ENCODE assay signal across 9 cellular contexts in the genomic region with DNA sequence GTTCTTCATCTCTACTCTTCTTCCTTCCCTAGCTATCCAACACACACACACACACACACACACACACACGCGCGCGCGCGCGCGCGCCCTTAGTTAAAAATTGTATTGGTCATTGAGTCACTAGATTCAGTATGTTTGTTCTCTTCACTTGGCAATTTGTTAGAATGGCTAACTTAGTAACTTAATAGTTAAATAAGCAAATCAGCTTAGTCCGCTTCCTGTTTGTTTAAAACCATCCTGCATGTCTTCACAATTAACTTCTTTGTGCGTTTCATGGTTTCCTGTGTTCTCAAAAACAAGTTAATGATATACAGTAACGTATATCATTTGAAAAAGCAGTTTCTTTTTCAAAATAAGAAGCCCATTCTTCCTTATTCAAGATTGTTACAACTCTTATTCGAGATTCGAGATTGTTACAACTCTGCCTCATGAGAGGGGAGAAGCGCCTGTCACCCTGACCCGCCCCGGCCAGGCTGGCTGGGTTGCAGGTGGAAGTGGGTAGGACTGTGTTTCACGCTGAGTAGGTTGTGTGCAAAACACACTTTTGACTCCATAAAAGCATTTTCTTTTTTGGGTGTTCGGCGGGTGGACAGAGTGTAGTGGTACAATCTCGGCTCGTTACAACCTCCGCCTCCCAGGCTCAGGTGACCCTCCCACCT. TPM values are rescaled to one million over a fixed set of nuclear protein-coding genes. Genes with fewer than 3 reads are reported as not detected.
DNase-seq lines count a peak whose midpoint lies in the region; ATAC-seq and TF ChIP-seq lines count a peak whose summit lies in the region.
"Had no signal": no experiment of that assay in that cellular context is flagged by ENCODE, and none has a peak within 500 bp of the region (broad histone marks: within the 10 kb centered on the region; RNA-seq: fewer than 3 reads in every experiment).

No MANE protein-coding gene starts in this region.

- no peak overlapping the region for H3K9ac ChIP-seq in smooth muscle cell (ENCODE audit: low read depth)

- H3K79me2 ChIP-seq in hepatocyte, result no peaks in the 10 kb centered on the region
- no peaks in the 10 kb centered on the region for H3K79me2 ChIP-seq in smooth muscle cell (ENCODE audit: low read depth)

- no peaks in the 10 kb centered on the region for H3K9me2 ChIP-seq in hepatocyte (replicated peaks; ENCODE audit: insufficient read depth)

- peaks cover 9% of the 10 kb centered on the region for H3K36me3 ChIP-seq in effector memory CD4-positive, alpha-beta T cell (ENCODE audit: control insufficient read depth, insufficient read depth, low read length)
- H3K36me3 ChIP-seq in hepatocyte (replicated peaks; ENCODE audit: insufficient read depth, low read depth) (no peaks in the 10 kb centered on the region), smooth muscle cell (ENCODE audit: low read depth) (no peaks in the 10 kb centered on the region)
- H3K36me3 ChIP-seq: neutrophil had no signal

- POLR2A ChIA-PET in T-cell (lab: Charles Lee), result interaction anchor here in 1 of 2 donors (0.6 to 1.0 kb wide), 2 partner anchors 33 to 50 kb away, joined by 3 to 5 read pairs; no protein-coding TSS in a partner anchor

- H3K4me1 Mint-ChIP-seq in T-cell, result peaks cover 21 to 39% (median 30%) of the 10 kb centered on the region in 3 donors

- no peak for TF ChIP-seq CTCF in hepatocyte (IDR thresholded peaks at IDR 0.05; ENCODE audit: poor library complexity)
- TF ChIP-seq CTCF in smooth muscle cell (IDR thresholded peaks at IDR 0.05; ENCODE audit: borderline replicate concordance, insufficient read depth, poor library complexity, severe bottlenecking), result no peak

- peaks cover 19% of the 10 kb centered on the region for H3K4me1 ChIP-seq in effector memory CD4-positive, alpha-beta T cell (ENCODE audit: control insufficient read depth, insufficient read depth, low read length, poor library complexity, severe bottlenecking)
- H3K4me1 ChIP-seq in hepatocyte (ENCODE audit: insufficient read depth) (no peaks in the 10 kb centered on the region), smooth muscle cell (ENCODE audit: low read depth) (peaks cover 3% of the 10 kb centered on the region)

- H3K4me2 ChIP-seq in hepatocyte, result no peak overlapping the region
- H3K4me2 ChIP-seq in smooth muscle cell, result no peak overlapping the region

- H3K27ac ChIP-seq in effector memory CD4-positive, alpha-beta T cell (ENCODE audit: insufficient read depth, low read length, poor library complexity, severe bottlenecking), result peak overlapping the region; percentile 47
- H3K27ac ChIP-seq in hepatocyte (no peak overlapping the region), smooth muscle cell (ENCODE audit: low read depth) (no peak overlapping the region)
- H3K27ac ChIP-seq: neutrophil had no signal

- WGBS in hepatocyte (ENCODE audit: low lambda C conversion rate, missing lambda C conversion rate), result 87% methylated on average over 23 of the region's 23 CpGs
- 97% methylated on average over 23 of the region's 23 CpGs for WGBS in smooth muscle cell (ENCODE audit: low lambda C conversion rate)

- peaks cover 2% of the 10 kb centered on the region for H3K36me3 Mint-ChIP-seq in T-cell

- H4K20me1 ChIP-seq in hepatocyte (ENCODE audit: insufficient read depth, poor library complexity, severe bottlenecking) (no peaks in the 10 kb centered on the region), smooth muscle cell (ENCODE audit: low read depth) (no peaks in the 10 kb centered on the region)

- ATAC-seq in T-cell (replicated peaks in 1 of 4), result peak; percentile 79 to 90 (median 88)
- ATAC-seq in GM21723 (IDR thresholded peaks at IDR 0.05; ENCODE audit: unreplicated experiment), result no peak
- no peak for ATAC-seq in HG03469 (IDR thresholded peaks at IDR 0.05; ENCODE audit: unreplicated experiment)

- H3K27me3 Mint-ChIP-seq in T-cell, result no peaks in the 10 kb centered on the region

- no peak overlapping the region for H2AFZ ChIP-seq in hepatocyte
- no peak overlapping the region for H2AFZ ChIP-seq in smooth muscle cell (ENCODE audit: low read depth)

- H3K27me3 ChIP-seq in effector memory CD4-positive, alpha-beta T cell (replicated peaks; ENCODE audit: control insufficient read depth, insufficient read depth, low read length, poor library complexity, severe bottlenecking), result no peaks in the 10 kb centered on the region
- H3K27me3 ChIP-seq in hepatocyte (no peaks in the 10 kb centered on the region), smooth muscle cell (ENCODE audit: low read depth) (no peaks in the 10 kb centered on the region)
- H3K27me3 ChIP-seq: neutrophil had no signal

- H3K27ac Mint-ChIP-seq in T-cell, result peak overlapping the region; percentile 97 to 100

- H3K4me3 Mint-ChIP-seq in T-cell, result peak overlapping the region; percentile 67 to 70 (median 69)

- peak overlapping the region; percentile 19 for H3K4me3 ChIP-seq in effector memory CD4-positive, alpha-beta T cell (ENCODE audit: insufficient read depth, low read depth, low read length, poor library complexity, severe bottlenecking)
- H3K4me3 ChIP-seq in hepatocyte (no peak overlapping the region), smooth muscle cell (no peak overlapping the region)

- CTCF ChIA-PET in T-cell (lab: Charles Lee), result interaction anchor here (0.6 to 1.4 kb wide), 5 partner anchors 28 to 52 kb away, joined by 3 to 7 read pairs (median 3); partner anchors contain the start of gene ANKRD39 (in 1 of the 2)

- H3F3A ChIP-seq in smooth muscle cell (ENCODE audit: low read depth), result no peaks in the 10 kb centered on the region

- H3K9me3 ChIP-seq in effector memory CD4-positive, alpha-beta T cell (ENCODE audit: control insufficient read depth, low read length), result no peaks in the 10 kb centered on the region
- H3K9me3 ChIP-seq in hepatocyte (ENCODE audit: low read depth) (no peaks in the 10 kb centered on the region), smooth muscle cell (replicated peaks; ENCODE audit: low read depth) (no peaks in the 10 kb centered on the region)
- H3K9me3 ChIP-seq: neutrophil had no signal

- H3K9me3 Mint-ChIP-seq in T-cell, result no peaks in the 10 kb centered on the region

- peak; percentile 33 for DNase-seq in stimulated activated CD4-positive, alpha-beta T cell treated with anti-CD3 and anti-CD28 coated beads, Interleukin-4, amount 100 ng/mL, for 24 hours
- no peak for DNase-seq in stimulated activated CD4-positive, alpha-beta T cell treated with anti-CD3 and anti-CD28 coated beads, Interleukin-4, amount 100 ng/mL, for 4 hours
- DNase-seq in T-cell, result peak; percentile 42 to 84 (median 66)
- peak in 2 of 3 donors; percentile 18 to 27 for DNase-seq in effector memory CD4-positive, alpha-beta T cell
- DNase-seq in hepatocyte (ENCODE audit: low spot score), result no peak
- no peak for DNase-seq in smooth muscle cell (lab: John Stamatoyannopoulos, UW; ENCODE audit: unreplicated experiment)

RNA-seq across cellular contexts. Expression of gene CNNM3, which starts 9.5 kb away (rescaled TPM):
- total RNA-seq in T-cell (10 to 100 TPM; 44.2 to 55.3 (median 48.0) TPM), hepatocyte (17.0 and 17.1 TPM in 2 replicates), smooth muscle cell (2.4 and 3.2 TPM in 2 replicates)
- polyA plus RNA-seq in hepatocyte (23.7 and 25.8 TPM in 2 replicates), smooth muscle cell (4.8 and 5.5 TPM in 2 replicates)

RNA-seq across cellular contexts. Expression of gene ANKRD23, which starts 37.2 kb away (rescaled TPM):
- 10 to 100 TPM; 10.1 to 19.5 (median 16.4) TPM for total RNA-seq in T-cell
- 1.8 and 2.0 TPM in 2 replicates for total RNA-seq in hepatocyte
- 4.4 and 4.7 TPM in 2 replicates for polyA plus RNA-seq in hepatocyte
- 1.6 and 5.6 TPM in 2 replicates for total RNA-seq in smooth muscle cell
- polyA plus RNA-seq in smooth muscle cell, result 1.7 and 3.5 TPM in 2 replicates

RNA-seq across cellular contexts. Expression of gene CNNM4, which starts 45.9 kb away (rescaled TPM):
- total RNA-seq in T-cell (1 to 10 TPM; 5.3 to 9.4 (median 6.4) TPM), hepatocyte (10.8 and 11.0 TPM in 2 replicates), smooth muscle cell (4.4 and 7.2 TPM in 2 replicates)
- polyA plus RNA-seq in hepatocyte (8.8 and 11.3 TPM in 2 replicates), smooth muscle cell (9.3 and 10.1 TPM in 2 replicates)

RNA-seq across cellular contexts. Expression of gene ANKRD39, which starts 51.2 kb away (rescaled TPM):
- total RNA-seq in T-cell (10 to 100 TPM; 16.9 to 25.0 (median 19.2) TPM), hepatocyte (9.0 and 13.6 TPM in 2 replicates), smooth muscle cell (7.9 and 9.6 TPM in 2 replicates)
- polyA plus RNA-seq in hepatocyte (25.6 and 34.9 TPM in 2 replicates), smooth muscle cell (16.5 and 19.1 TPM in 2 replicates)

Comparison
In these comparisons a context has a peak if more than half of its experiments do, and no peak if none do; other contexts are left out.
1. DNase-seq: peak in stimulated activated CD4-positive, alpha-beta T cell treated with anti-CD3 and anti-CD28 coated beads, Interleukin-4, amount 100 ng/mL, for 24 hours (single experiment), T-cell (34 of 34) and effector memory CD4-positive, alpha-beta T cell (2 of 3); none in stimulated activated CD4-positive, alpha-beta T cell treated with anti-CD3 and anti-CD28 coated beads, Interleukin-4, amount 100 ng/mL, for 4 hours (0 of 2), hepatocyte (single experiment) and smooth muscle cell (single experiment).
2. ATAC-seq: peak in T-cell (4 of 4); none in GM21723 (single experiment) and HG03469 (single experiment).